ENCODE assay signal across 8 cellular contexts in genomic region chr12:103505371-103506236, GRCh38. TPM values are rescaled to one million over a fixed set of nuclear protein-coding genes. Genes with fewer than 3 reads are reported as not detected.
DNase-seq lines count a peak whose midpoint lies in the region; ATAC-seq and TF ChIP-seq lines count a peak whose summit lies in the region.

No MANE protein-coding gene starts in this region.

- H3K27ac Mint-ChIP-seq in nephron progenitor cell: no peak overlapping the region

- DNase-seq in GM13976 (ENCODE audit: low spot score) (peak; percentile 81), epithelial cell of esophagus (ENCODE audit: low read depth) (peak; percentile 98), left lung (no peak), NCI-H524 (lab: John Stamatoyannopoulos, UW) (no peak), nephron progenitor cell (no peak), adrenal gland (no peak)

- in situ Hi-C loops in GM13976 (cut with MboI; ENCODE audit: low sequenced_read_pairs, unreplicated experiment): no loop called here

- intact Hi-C loops in left lung (cut with DNase I) (no loop called here), adrenal gland (cut with DNase I) (no loop called here)

- no peaks in the 10 kb centered on the region for H3K36me3 Mint-ChIP-seq in nephron progenitor cell (ENCODE audit: low read depth)

- 71 to 83% (median 81%) methylated on average over 9 of the region's 9 CpGs for WGBS in adrenal gland, 4 donors

- H3K4me1 ChIP-seq in left lung: no peaks in the 10 kb centered on the region
- no peaks in the 10 kb centered on the region for H3K4me1 ChIP-seq in adrenal gland (replicated peaks in 1 of 2)

- ATAC-seq in GM21423 (IDR thresholded peaks at IDR 0.05; ENCODE audit: unreplicated experiment) (peak; percentile 92), HG03558 (IDR thresholded peaks at IDR 0.05; ENCODE audit: extremely low read depth, unreplicated experiment) (peak; percentile 94), left lung (no peak)

- H3K27me3 Mint-ChIP-seq in nephron progenitor cell (ENCODE audit: low read depth, poor library complexity): peaks cover 16% of the 10 kb centered on the region

- no peak overlapping the region for H3K27ac ChIP-seq in left lung
- H3K27ac ChIP-seq in adrenal gland: no peak overlapping the region

- H3K4me3 ChIP-seq in epithelial cell of esophagus (ENCODE audit: low read length): no peak overlapping the region
- no peak overlapping the region for H3K4me3 ChIP-seq in left lung
- no peak overlapping the region for H3K4me3 ChIP-seq in adrenal gland

- H3K9me3 Mint-ChIP-seq in nephron progenitor cell: no peaks in the 10 kb centered on the region

- H3K4me1 Mint-ChIP-seq in nephron progenitor cell: no peaks in the 10 kb centered on the region

- TF ChIP-seq CTCF in GM13976 (IDR thresholded peaks at IDR 0.05; ENCODE audit: borderline replicate concordance, control extremely low read depth, extremely low read depth, insufficient read depth, missing control alignments): no peak
- no peak for TF ChIP-seq CTCF in epithelial cell of esophagus (IDR thresholded peaks at IDR 0.05; ENCODE audit: insufficient read depth, low read depth, low read length, missing control alignments)
- no peak for TF ChIP-seq CTCF in left lung (IDR thresholded peaks at IDR 0.05)
- TF ChIP-seq CTCF in nephron progenitor cell (IDR thresholded peaks at IDR 0.05): no peak
- no peak for TF ChIP-seq CTCF in adrenal gland (IDR thresholded peaks at IDR 0.05)

- H3K27me3 ChIP-seq in left lung (no peaks in the 10 kb centered on the region), adrenal gland (no peaks in the 10 kb centered on the region)

- H3K4me3 Mint-ChIP-seq in nephron progenitor cell: no peak overlapping the region

- H3K9me3 ChIP-seq in left lung (no peaks in the 10 kb centered on the region), adrenal gland (replicated peaks in 1 of 3) (no peaks in the 10 kb centered on the region)

- no peak for TF ChIP-seq POLR2A in adrenal gland (IDR thresholded peaks at IDR 0.05)

- H3K36me3 ChIP-seq in left lung: no peaks in the 10 kb centered on the region
- no peaks in the 10 kb centered on the region for H3K36me3 ChIP-seq in adrenal gland (replicated peaks in 1 of 2)

RNA-seq across cellular contexts. Expression of gene C12orf42, which starts 9.8 kb away (rescaled TPM):
- total RNA-seq in left lung (not detected), adrenal gland (not detected)
- under 1 TPM in 1 of 3 donors, not detected in 2; 0.07 TPM for polyA plus RNA-seq in adrenal gland

Comparison
In these comparisons a context has a peak if more than half of its experiments do, and no peak if none do; other contexts are left out.
1. DNase-seq: peak in GM13976 (single experiment) and epithelial cell of esophagus (single experiment); none in left lung (0 of 2), NCI-H524 (0 of 2), nephron progenitor cell (single experiment) and adrenal gland (0 of 7).